Comparison of ENCODE assay signal across 13 cellular contexts in genomic region chr3:156781310-156782230, GRCh38. TPM values are rescaled to one million over a fixed set of nuclear protein-coding genes. Genes with fewer than 3 reads are reported as not detected.
A peak's percentile ranks its signal among the peaks of the same experiment; 100 is the strongest.
DNase-seq lines count a peak whose midpoint lies in the region; ATAC-seq, FAIRE-seq and TF ChIP-seq lines count a peak whose summit lies in the region.
"Had no signal": no experiment of that assay in that cellular context is flagged by ENCODE, and none has a peak within 500 bp of the region (broad histone marks: within the 10 kb centered on the region; RNA-seq: fewer than 3 reads in every experiment).

No MANE protein-coding gene starts in this region.

- WGBS in K562 (ENCODE audit: insufficient coverage, low coverage, missing lambda C conversion rate), result 7% methylated on average over 4 of the region's 4 CpGs

- H3K9ac ChIP-seq in K562 (ENCODE audit: insufficient read depth in 1 of 2, low read depth in 2 of 2, low read length in 2 of 2), result peak overlapping the region in 1 of 2 experiments; percentile 47; a peak in 2 of 4 replicates

- intact Hi-C loops in K562 (cut with micrococcal nuclease), result no loop called here

- ATAC-seq in K562, result peak; percentile 91
- ATAC-seq: stimulated activated effector memory CD8-positive, alpha-beta T cell treated with anti-CD3 and anti-CD28 coated beads, Interleukin-12 subunit alpha, Interleukin-12 subunit beta, amount 100 ng/mL, for 72 hours had no signal

- TF ChIP-seq CTCF in K562 (IDR thresholded peaks at IDR 0.05 in 2 of 3, conservative IDR thresholded peaks at IDR 0.05 in 1 of 3; ENCODE audit: insufficient read depth in 2 of 3, low read depth in 1 of 3, low read length in 3 of 3), result no peak

- in situ Hi-C loops in KBM-7 (cut with MboI; ENCODE audit: low pct_unique_long_range_greater_than_20kb, low sequenced_read_pairs), result no loop called here
- in situ Hi-C loops in K562 (cut with MboI), result no loop called here

- no peaks in the 10 kb centered on the region for H3K9me3 ChIP-seq in K562 (replicated peaks; ENCODE audit: control insufficient read depth, insufficient read depth, low read depth, low read length)
- H3K9me3 ChIP-seq: uterus had no signal

- no peaks in the 10 kb centered on the region for H3K27me3 ChIP-seq in ACC112 (ENCODE audit: insufficient read depth, low read length)
- H3K27me3 ChIP-seq in K562 (ENCODE audit: control insufficient read depth in 2 of 2, insufficient read depth in 2 of 2, low read length in 2 of 2), result no peaks in the 10 kb centered on the region
- H3K27me3 ChIP-seq: uterus had no signal

- BruUV-seq in K562 (replicated peaks; lab: Mats Ljungman, UMichigan), result no TSS peak

- TF ChIP-seq POLR2A in K562 (conservative IDR thresholded peaks at IDR 0.05) (no peak), H54 (IDR thresholded peaks at IDR 0.05; ENCODE audit: low read depth, low read length) (no peak)

- H3K27ac ChIP-seq in ACC112 (ENCODE audit: low read depth, low read length) (peak overlapping the region; percentile 98), K562 (ENCODE audit: extremely low read depth, low read depth, low read length) (peak overlapping the region; percentile 85), substantia nigra (ENCODE audit: low read depth, low read length, poor library complexity, severe bottlenecking) (no peak overlapping the region)
- H3K27ac ChIP-seq: uterus had no signal

- H2AFZ ChIP-seq in ACC112 (ENCODE audit: low read length, unreplicated experiment) (peak overlapping the region; percentile 34), K562 (ENCODE audit: low read depth, low read length) (peak overlapping the region; percentile 66)

- H3K4me1 ChIP-seq in ACC112 (ENCODE audit: control insufficient read depth, insufficient read depth, low read length, unreplicated experiment), result peaks cover 48% of the 10 kb centered on the region
- H3K4me1 ChIP-seq in K562 (replicated peaks in 1 of 2; ENCODE audit: control insufficient read depth in 2 of 2, insufficient read depth in 2 of 2, low read length in 2 of 2), result peaks cover 3 to 28% of the 10 kb centered on the region in 2 experiments; a peak in 4 of 5 replicates
- H3K4me1 ChIP-seq: uterus had no signal

- CTCF ChIA-PET in K562 (lab: Yijun Ruan, JAX; ENCODE audit: low intra/inter-chr PET ratio), result no interaction called here

- peak; percentile 65 for TF ChIP-seq EP300 in K562 (IDR thresholded peaks at IDR 0.05; ENCODE audit: low read length)

- no peak overlapping the region for H3K4me3 ChIP-seq in ACC112 (ENCODE audit: low read depth, low read length)
- no peak overlapping the region for H3K4me3 ChIP-seq in K562
- H3K4me3 ChIP-seq: uterus had no signal

- FAIRE-seq in K562 (lab: Jason Lieb, UNC), result peak; percentile 76
- FAIRE-seq in H54 (lab: Jason Lieb, UNC), result no peak
- FAIRE-seq: HTR-8/SVneo had no signal

- no peaks in the 10 kb centered on the region for H3K79me2 ChIP-seq in ACC112 (ENCODE audit: control insufficient read depth, insufficient read depth, low read length, unreplicated experiment)
- H3K79me2 ChIP-seq in K562 (ENCODE audit: control insufficient read depth, insufficient read depth, low read length), result no peaks in the 10 kb centered on the region

- H4K20me1 ChIP-seq in K562 (replicated peaks; ENCODE audit: control insufficient read depth, insufficient read depth, low read length), result no peaks in the 10 kb centered on the region

- POLR2A ChIA-PET in K562 (lab: Yijun Ruan, JAX), result interaction anchor here (0.6 to 1.7 kb wide), 6 partner anchors 9 to 26 kb away, joined by 3 to 8 read pairs (median 3); no protein-coding TSS in a partner anchor

- DNase-seq in KBM-7, result peak; percentile 32
- DNase-seq in K562 (ENCODE audit: extremely low read depth in 1 of 4, low spot score in 3 of 4), result peak; percentile 28 to 76 (median 52)
- DNase-seq in iris pigment epithelial cell (ENCODE audit: low read depth), result peak; percentile 58
- no peak for DNase-seq in H54 (ENCODE audit: insufficient read length, low spot score)
- no peak for DNase-seq in stimulated activated CD8-positive, alpha-beta memory T cell treated with anti-CD3 and anti-CD28 coated beads, Interleukin-4, amount 100 ng/mL, for 48 hours
- DNase-seq in substantia nigra (lab: John Stamatoyannopoulos, UW), result no peak
- no peak for DNase-seq in activated T-cell treated with anti-CD3 and anti-CD28 coated beads, Interleukin-2, amount 50 U/mL, for 48 hours
- DNase-seq: activated CD4-positive, alpha-beta T cell treated with anti-CD3 and anti-CD28 coated beads for 48 hours; DMS79 treated with DMSO at 0.1 percent for 48 hours; uterus had no signal

- H3K36me3 ChIP-seq in ACC112 (ENCODE audit: insufficient read depth, low read length) (no peaks in the 10 kb centered on the region), K562 (ENCODE audit: control insufficient read depth, insufficient read depth, low read length) (no peaks in the 10 kb centered on the region)
- H3K36me3 ChIP-seq: uterus had no signal

- peak in 1 of 2 experiments; percentile 7; a peak in 1 of 4 replicates for TF ChIP-seq RAD21 in K562 (CRISPR knock-in tag; conservative IDR thresholded peaks at IDR 0.05 in 1 of 2, IDR thresholded peaks at IDR 0.05 in 1 of 2)

- H3K4me2 ChIP-seq in K562 (ENCODE audit: insufficient read depth, low read length), result peak overlapping the region; percentile 70

- no peaks in the 10 kb centered on the region for H3K9me1 ChIP-seq in K562 (ENCODE audit: control insufficient read depth, insufficient read depth, low read length)

TF ChIP-seq in K562, 482 proteins besides CTCF, POLR2A, EP300 and RAD21 (continues in another document):
- TF ChIP-seq ZNF518B (CRISPR knock-in tag; IDR thresholded peaks at IDR 0.05) (no peak), REST (CRISPR knock-in tag; IDR thresholded peaks at IDR 0.05; ENCODE audit: low read depth) (no peak)

RNA-seq across cellular contexts. Expression of gene LEKR1, which starts 44.6 kb away (rescaled TPM):
- 2.5 and 5.3 TPM in 2 replicates for total RNA-seq in K562 (2011; cell fraction: chromatin; rRNA removed; ENCODE audit: low replicate concordance)
- total RNA-seq in K562 (2011; cell fraction: nucleolus; rRNA removed), result 1.5 and 3.0 TPM in 2 replicates
- total RNA-seq in K562 (2011; cell fraction: nucleoplasm; rRNA removed), result 2.2 and 5.3 TPM in 2 replicates
- 0.33 and 0.91 TPM in 2 replicates for total RNA-seq in K562 (2014; rRNA removed)
- total RNA-seq in K562 (2014; rRNA removed; fragmentation: Illumina TruSeq; extraction: Trizol), result 1.8 TPM in 2 replicates
- 0.87 and 1.1 TPM in 2 replicates for total RNA-seq in K562 (2015; rRNA removed; fragmentation: Illumina TruSeq; extraction: Trizol)
- 0.98 and 1.4 TPM in 2 replicates for total RNA-seq in K562 (2021)
- polyA plus RNA-seq in K562 (2011; rRNA removed), result 1.1 and 1.2 TPM in 2 replicates
- polyA plus RNA-seq in K562 (2011; cell fraction: cytosol; rRNA removed), result 0.22 and 0.31 TPM in 2 replicates
- 1.2 TPM in 2 replicates for polyA plus RNA-seq in K562 (2011; cell fraction: nucleus; rRNA removed)
- polyA plus RNA-seq in K562 (2012), result 1.3 and 2.3 TPM in 2 replicates
- 0.55 and 0.77 TPM in 2 replicates for polyA plus RNA-seq in K562 (2014; fragmentation: Illumina TruSeq; extraction: Trizol)
- polyA plus RNA-seq in K562 (2014; fragmentation: Nextera tagmentation; extraction: Ambion mirVana), result 1 to 10 TPM; 1.3 to 1.8 TPM
- polyA plus RNA-seq in K562 (2014; rRNA removed), result 0.76 and 0.89 TPM in 2 replicates
- 3.7 and 5.4 TPM in 2 replicates for polyA minus RNA-seq in K562 (2011; rRNA and poly(A)+ RNA removed)
- not detected in 2 replicates for polyA minus RNA-seq in K562 (2011; cell fraction: cytosol; rRNA and poly(A)+ RNA removed)
- polyA minus RNA-seq in K562 (2011; cell fraction: nucleus; rRNA and poly(A)+ RNA removed), result 6.1 and 8.0 TPM in 2 replicates

Comparison
In these comparisons a context has a peak if more than half of its experiments do, and no peak if none do; other contexts are left out.
1. DNase-seq: peak in KBM-7 (single experiment), K562 (4 of 4) and iris pigment epithelial cell (single experiment); none in H54 (single experiment), stimulated activated CD8-positive, alpha-beta memory T cell treated with anti-CD3 and anti-CD28 coated beads, Interleukin-4, amount 100 ng/mL, for 48 hours (single experiment), substantia nigra (0 of 49) and activated T-cell treated with anti-CD3 and anti-CD28 coated beads, Interleukin-2, amount 50 U/mL, for 48 hours (0 of 2).